8 cellular contexts compared by ENCODE assay signal in genomic region chr1:161013104-161013590, GRCh38. TPM values are rescaled to one million over a fixed set of nuclear protein-coding genes. Genes with fewer than 3 reads are reported as not detected.
DNase-seq lines count a peak whose midpoint lies in the region; ATAC-seq, FAIRE-seq and TF ChIP-seq lines count a peak whose summit lies in the region.

No MANE protein-coding gene starts in this region.

- peak overlapping the region; percentile 40 for H3K27ac ChIP-seq in SJCRH30
- peak overlapping the region; percentile 40 to 81 (median 72) for H3K27ac ChIP-seq in gastroesophageal sphincter
- peak overlapping the region; percentile 93 to 95 for H3K27ac ChIP-seq in small intestine (ENCODE audit: low read depth in 1 of 2, low read length in 1 of 2)

- peak overlapping the region; percentile 89 for H3K27ac Mint-ChIP-seq in activated naive CD4-positive, alpha-beta T cell treated with anti-CD3 and anti-CD28 coated beads for 36 hours

- no peaks in the 10 kb centered on the region for H3K27me3 ChIP-seq in SJCRH30
- no peaks in the 10 kb centered on the region for H3K27me3 ChIP-seq in gastroesophageal sphincter
- H3K27me3 ChIP-seq in small intestine (ENCODE audit: control insufficient read depth in 2 of 2, insufficient read depth in 2 of 2, low read length in 2 of 2), result no peaks in the 10 kb centered on the region

- 29% methylated on average over 1 of the region's 1 CpG; no CpG with 5 or more reads in 1 of the 2 donors for WGBS in gastroesophageal sphincter (ENCODE audit: low coverage in 1 of 2), 2 donors
- WGBS in small intestine, 3 donors, result 0 to 16% (median 0%) methylated on average over 1 of the region's 1 CpG

- no peaks in the 10 kb centered on the region for H3K36me3 Mint-ChIP-seq in activated naive CD4-positive, alpha-beta T cell treated with anti-CD3 and anti-CD28 coated beads for 36 hours (ENCODE audit: low read depth)

- H3K9me3 ChIP-seq in SJCRH30 (replicated peaks), result no peaks in the 10 kb centered on the region
- H3K9me3 ChIP-seq in gastroesophageal sphincter, result no peaks in the 10 kb centered on the region
- no peaks in the 10 kb centered on the region for H3K9me3 ChIP-seq in small intestine (ENCODE audit: control insufficient read depth, low read depth)

- no peaks in the 10 kb centered on the region for H3K27me3 Mint-ChIP-seq in activated naive CD4-positive, alpha-beta T cell treated with anti-CD3 and anti-CD28 coated beads for 36 hours (ENCODE audit: low read depth)

- CTCF ChIA-PET in activated naive CD4-positive, alpha-beta T cell treated with anti-CD3 and anti-CD28 coated beads for 36 hours (lab: Charles Lee), result interaction anchor here (0.7 to 2.5 kb wide), 5 partner anchors 13 to 213 kb away, joined by 3 to 6 read pairs (median 3); partner anchors contain the start of gene TOMM40L

- no peak for TF ChIP-seq CTCF in gastroesophageal sphincter (IDR thresholded peaks at IDR 0.05)

- no peak for TF ChIP-seq POLR2A in gastroesophageal sphincter (IDR thresholded peaks at IDR 0.05)

- TF ChIP-seq EP300 in gastroesophageal sphincter (IDR thresholded peaks at IDR 0.05), result no peak

- no peaks in the 10 kb centered on the region for H3K9me3 Mint-ChIP-seq in activated naive CD4-positive, alpha-beta T cell treated with anti-CD3 and anti-CD28 coated beads for 36 hours

- H3K4me1 Mint-ChIP-seq in activated naive CD4-positive, alpha-beta T cell treated with anti-CD3 and anti-CD28 coated beads for 36 hours (ENCODE audit: low read depth), result peaks cover 30% of the 10 kb centered on the region

- peak overlapping the region; percentile 68 for H3K4me3 Mint-ChIP-seq in activated naive CD4-positive, alpha-beta T cell treated with anti-CD3 and anti-CD28 coated beads for 36 hours

- intact Hi-C loops in activated naive CD4-positive, alpha-beta T cell treated with anti-CD3 and anti-CD28 coated beads for 36 hours (cut with micrococcal nuclease), result loop anchor here (1.0 to 2.0 kb wide), 3 partner anchors 8 to 56 kb away; partner anchors contain the start of genes ARHGAP30, F11R and TSTD1

- FAIRE-seq in small intestine (lab: Jason Lieb, UNC), result no peak

- H3K4me1 ChIP-seq in SJCRH30 (peaks cover 12% of the 10 kb centered on the region), gastroesophageal sphincter (peaks cover 0 to 6% (median 0%) of the 10 kb centered on the region in 3 donors), small intestine (ENCODE audit: control insufficient read depth in 2 of 2, insufficient read depth in 1 of 2, low read depth in 1 of 2, low read length in 1 of 2) (peaks cover 4 to 16% of the 10 kb centered on the region in 2 donors)

- no peak for DNase-seq in activated naive CD4-positive, alpha-beta T cell treated with anti-CD3 and anti-CD28 coated beads for 36 hours
- DNase-seq in activated naive CD4-positive, alpha-beta T cell treated with Interleukin-2 at 50 U/mL for 16 hours, result no peak
- DNase-seq in SJCRH30, result no peak
- no peak for DNase-seq in small intestine
- no peak for DNase-seq in DMS153 (lab: John Stamatoyannopoulos, UW)
- no peak for DNase-seq in NCI-H1048 (lab: John Stamatoyannopoulos, UW)
- DNase-seq in cortex of kidney (lab: John Stamatoyannopoulos, UW), result no peak

- no peaks in the 10 kb centered on the region for H3K36me3 ChIP-seq in SJCRH30
- no peaks in the 10 kb centered on the region for H3K36me3 ChIP-seq in gastroesophageal sphincter
- no peaks in the 10 kb centered on the region for H3K36me3 ChIP-seq in small intestine (ENCODE audit: control insufficient read depth in 2 of 2, insufficient read depth in 2 of 2, low read length in 2 of 2)

- H3K4me3 ChIP-seq in SJCRH30, result no peak overlapping the region
- peak overlapping the region in 1 of 2 donors; percentile 22 for H3K4me3 ChIP-seq in gastroesophageal sphincter
- peak overlapping the region in 1 of 2 donors; percentile 37 for H3K4me3 ChIP-seq in small intestine (ENCODE audit: low read depth in 1 of 2, low read length in 2 of 2)

- ATAC-seq in gastroesophageal sphincter, result no peak

RNA-seq across cellular contexts. Expression of gene F11R, which starts 7.8 kb away (rescaled TPM):
- total RNA-seq in activated naive CD4-positive, alpha-beta T cell treated with anti-CD3 and anti-CD28 coated beads for 36 hours, result 10 to 100 TPM; 26.0 to 26.9 TPM
- not detected in 2 replicates for total RNA-seq in SJCRH30 (2014; rRNA removed; shearing (Covaris generic))
- 10 to 100 TPM in 1 of 4 donors, 1 to 10 TPM in 3; 4.5 to 28.2 (median 9.9) TPM for total RNA-seq in gastroesophageal sphincter
- polyA plus RNA-seq in small intestine, result 10 to 100 TPM; 30.2 to 74.6 (median 36.7) TPM

RNA-seq across cellular contexts. Expression of gene TSTD1, which starts 25.6 kb away (rescaled TPM):
- total RNA-seq in activated naive CD4-positive, alpha-beta T cell treated with anti-CD3 and anti-CD28 coated beads for 36 hours, result 10 to 100 TPM; 50.3 to 51.5 TPM
- not detected in 2 replicates for total RNA-seq in SJCRH30 (2014; rRNA removed; shearing (Covaris generic))
- total RNA-seq in gastroesophageal sphincter, result 10 to 100 TPM; 18.1 to 52.1 (median 29.4) TPM
- polyA plus RNA-seq in small intestine, result 100 to 1,000 TPM in 2 of 3 donors, 10 to 100 TPM in 1; 65.8 to 185 (median 115) TPM

RNA-seq across cellular contexts. Expression of gene USF1, which starts 32.6 kb away (rescaled TPM):
- total RNA-seq in activated naive CD4-positive, alpha-beta T cell treated with anti-CD3 and anti-CD28 coated beads for 36 hours, result 10 to 100 TPM; 43.7 to 44.2 TPM
- total RNA-seq in SJCRH30 (2014; rRNA removed; shearing (Covaris generic)), result 65.6 and 66.4 TPM in 2 replicates
- total RNA-seq in gastroesophageal sphincter, result 10 to 100 TPM; 50.9 to 79.4 (median 60.5) TPM
- polyA plus RNA-seq in small intestine, result 100 to 1,000 TPM in 2 of 3 donors, 10 to 100 TPM in 1; 60.1 to 123 (median 109) TPM

RNA-seq across cellular contexts. Expression of gene ARHGAP30, which starts 56.5 kb away (rescaled TPM):
- 100 to 1,000 TPM; 104 to 106 TPM for total RNA-seq in activated naive CD4-positive, alpha-beta T cell treated with anti-CD3 and anti-CD28 coated beads for 36 hours
- total RNA-seq in SJCRH30 (2014; rRNA removed; shearing (Covaris generic)), result 0.12 and 0.23 TPM in 2 replicates
- total RNA-seq in gastroesophageal sphincter, result 10 to 100 TPM in 1 of 4 donors, 1 to 10 TPM in 3; 1.9 to 11.6 (median 4.4) TPM
- 1 to 10 TPM; 2.2 to 5.8 (median 5.4) TPM for polyA plus RNA-seq in small intestine

RNA-seq across cellular contexts. Expression of gene ITLN2, which starts 58.5 kb away (rescaled TPM):
- total RNA-seq in activated naive CD4-positive, alpha-beta T cell treated with anti-CD3 and anti-CD28 coated beads for 36 hours, result not detected
- total RNA-seq in SJCRH30 (2014; rRNA removed; shearing (Covaris generic)), result not detected in 2 replicates
- total RNA-seq in gastroesophageal sphincter, result not detected
- 100 to 1,000 TPM in 1 of 3 donors, 10 to 100 TPM in 2; 33.8 to 318 (median 90.2) TPM for polyA plus RNA-seq in small intestine

Comparison
In these comparisons a context has a peak if more than half of its experiments do, and no peak if none do; other contexts are left out.
1. H3K27ac ChIP-seq: peak in every context shown above with its lines; median percentile 94 in small intestine; 72 in gastroesophageal sphincter; 40 in SJCRH30.
2. RNA of gene TSTD1, which starts 25.6 kb away (total RNA-seq): 50.3 to 51.5 TPM in activated naive CD4-positive, alpha-beta T cell treated with anti-CD3 and anti-CD28 coated beads for 36 hours and 18.1 to 52.1 TPM in gastroesophageal sphincter; not detected in SJCRH30; every median in the first group is over 10 times any median in the second.